ENCODE assay signal across 15 cellular contexts in the genomic region with DNA sequence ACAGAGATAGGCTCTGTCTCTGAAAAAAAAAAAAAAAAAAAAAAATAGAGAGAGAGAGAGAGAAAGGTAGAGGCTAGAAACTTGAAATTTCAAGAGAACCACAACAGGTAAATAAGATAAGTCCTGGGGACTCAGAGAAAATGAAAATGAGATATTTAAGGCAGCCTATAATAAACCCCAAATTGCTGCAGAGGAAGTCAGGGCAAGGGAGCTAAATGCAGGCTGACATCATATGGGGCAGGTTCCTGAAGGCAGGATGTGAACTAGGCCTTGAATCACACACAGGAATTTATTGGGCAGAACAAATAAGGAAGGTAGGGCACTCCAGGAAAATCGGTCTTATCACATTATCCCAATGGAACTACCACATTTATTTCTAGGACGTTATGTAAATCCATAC. TPM values are rescaled to one million over a fixed set of nuclear protein-coding genes. Genes with fewer than 3 reads are reported as not detected.
DNase-seq lines count a peak whose midpoint lies in the region; ATAC-seq and TF ChIP-seq lines count a peak whose summit lies in the region.
"Had no signal": no experiment of that assay in that cellular context is flagged by ENCODE, and none has a peak within 500 bp of the region (broad histone marks: within the 10 kb centered on the region; RNA-seq: fewer than 3 reads in every experiment).

No MANE protein-coding gene starts in this region.

- H3K27ac ChIP-seq in mucosa of rectum (ENCODE audit: low read depth in 2 of 2, low read length in 2 of 2), result peak overlapping the region; percentile 26 to 57
- H3K27ac ChIP-seq in tibial artery, result no peak overlapping the region
- H3K27ac ChIP-seq: coronary artery had no signal

- intact Hi-C loops in tibial artery (cut with DNase I; ENCODE audit: low total_unique reads), result no loop called here

- in situ Hi-C loops in astrocyte of the spinal cord (cut with HindIII; ENCODE audit: low sequenced_read_pairs), result no loop called here

- H3K36me3 ChIP-seq in mucosa of rectum (ENCODE audit: control insufficient read depth in 2 of 2, insufficient read depth in 2 of 2, low read length in 2 of 2) (no peaks in the 10 kb centered on the region), tibial artery (no peaks in the 10 kb centered on the region)

- DNase-seq in LHCN-M2 (ENCODE audit: low read depth), result peak; percentile 21
- peak; percentile 22 for DNase-seq in astrocyte of the spinal cord (ENCODE audit: low read depth, low spot score)
- no peak for DNase-seq in tibial artery
- no peak for DNase-seq in NCI-H2029 (lab: John Stamatoyannopoulos, UW)
- DNase-seq in CD1c-positive myeloid dendritic cell (ENCODE audit: extremely low spot score), result no peak
- DNase-seq: activated naive CD4-positive, alpha-beta T cell treated with anti-CD3 and anti-CD28 coated beads, Interleukin-2, amount 50 U/mL, for 16 hours; CD8-positive, alpha-beta T cell; KG1; naive thymus-derived CD8-positive, alpha-beta T cell had no signal

- ATAC-seq in GM18868 (IDR thresholded peaks at IDR 0.05; ENCODE audit: unreplicated experiment), result peak; percentile 41
- no peak for ATAC-seq in GM21528 (IDR thresholded peaks at IDR 0.05; ENCODE audit: low FRiP score, unreplicated experiment)
- ATAC-seq: CD8-positive, alpha-beta T cell; naive thymus-derived CD8-positive, alpha-beta T cell; Panc1; sciatic nerve had no signal

- H3K9me3 ChIP-seq in mucosa of rectum (ENCODE audit: control insufficient read depth in 2 of 2, low read length in 2 of 2), result no peaks in the 10 kb centered on the region
- no peaks in the 10 kb centered on the region for H3K9me3 ChIP-seq in tibial artery

- no peak overlapping the region for H3K9ac ChIP-seq in mucosa of rectum (ENCODE audit: low read depth in 1 of 2, low read length in 2 of 2)

- H3K4me1 ChIP-seq in mucosa of rectum (ENCODE audit: control insufficient read depth in 2 of 2, insufficient read depth in 2 of 2, low read length in 2 of 2) (no peaks in the 10 kb centered on the region), tibial artery (peaks cover 0 to 11% (median 1%) of the 10 kb centered on the region in 4 donors)

- no peak overlapping the region for H3K4me3 ChIP-seq in astrocyte of the spinal cord (ENCODE audit: low read depth, low read length)
- H3K4me3 ChIP-seq in mucosa of rectum (ENCODE audit: low read length in 2 of 2), result no peak overlapping the region
- H3K4me3 ChIP-seq in tibial artery, result no peak overlapping the region
- H3K4me3 ChIP-seq: coronary artery had no signal

- H3K27me3 ChIP-seq in mucosa of rectum (ENCODE audit: control insufficient read depth in 2 of 2, insufficient read depth in 2 of 2, low read length in 2 of 2), result no peaks in the 10 kb centered on the region
- H3K27me3 ChIP-seq in tibial artery, result no peaks in the 10 kb centered on the region

- TF ChIP-seq CTCF in astrocyte of the spinal cord (IDR thresholded peaks at IDR 0.05; ENCODE audit: low read depth, low read length), result no peak
- TF ChIP-seq CTCF in tibial artery (IDR thresholded peaks at IDR 0.05), result no peak

RNA-seq across cellular contexts. Expression of a gene that starts 54.9 kb away (rescaled TPM):
- 35.2 and 38.3 TPM in 2 replicates for total RNA-seq in LHCN-M2 (2014; rRNA removed)
- polyA plus RNA-seq in LHCN-M2 (2012), result 13.1 TPM

Comparison
In these comparisons a context has a peak if more than half of its experiments do, and no peak if none do; other contexts are left out.
1. DNase-seq: peak in LHCN-M2 (single experiment) and astrocyte of the spinal cord (single experiment); none in tibial artery (0 of 2), NCI-H2029 (single experiment) and CD1c-positive myeloid dendritic cell (single experiment).
2. H3K27ac ChIP-seq: peak in mucosa of rectum (2 of 2); none in tibial artery (0 of 2).